In the genomic region with DNA sequence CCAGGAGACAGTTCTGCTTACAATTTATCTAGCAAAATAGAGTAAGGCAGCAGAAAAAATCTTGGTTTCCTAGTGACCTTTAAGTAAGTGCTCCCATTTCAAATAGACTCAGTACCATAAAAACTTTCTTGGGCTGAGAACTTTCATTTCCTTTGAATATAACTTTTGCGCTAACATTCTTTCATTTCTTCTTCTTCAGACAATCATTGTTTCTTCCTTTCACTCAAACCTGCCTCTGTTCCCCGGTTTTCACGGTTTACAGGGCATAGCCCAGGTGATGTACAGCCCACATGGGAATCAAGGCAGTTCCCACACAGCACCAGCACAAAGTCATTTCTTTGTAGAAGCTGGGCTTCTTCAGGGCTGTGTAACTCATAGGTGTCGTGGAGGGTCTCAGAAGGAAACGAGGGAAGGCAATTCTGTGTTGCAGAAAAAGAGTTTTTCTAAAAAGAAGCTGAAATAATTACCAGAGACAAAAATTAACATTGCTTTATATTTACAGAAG, we compare ENCODE assay signal across 22 cellular contexts.
"Had no signal": no experiment of that assay in that cellular context is flagged by ENCODE, and none has a peak within 500 bp of the region (broad histone marks: within the 10 kb centered on the region; RNA-seq: fewer than 3 reads in every experiment).

No MANE protein-coding gene starts in this region.

- H3K36me3 ChIP-seq: colonic mucosa, esophagus muscularis mucosa, neutrophil, pancreas had no signal

- H3K27me3 Mint-ChIP-seq: activated CD4-positive, alpha-beta memory T cell treated with anti-CD3 and anti-CD28 coated beads for 36 hours; activated naive CD8-positive, alpha-beta T cell treated with anti-CD3 and anti-CD28 coated beads, Interleukin-2, amount 10 ng/mL, durations not matched to agents 7 days and 5 days; effector memory CD8-positive, alpha-beta T cell; naive thymus-derived CD4-positive, alpha-beta T cell; stimulated activated naive CD8-positive, alpha-beta T cell treated with anti-CD3 and anti-CD28 coated beads, Interleukin-15, amount 100 ng/mL, for 72 hours; T-helper 17 cell had no signal

- H3K9me3 ChIP-seq: colonic mucosa, esophagus muscularis mucosa, neutrophil, pancreas, tibial artery had no signal

- H3K4me1 Mint-ChIP-seq: stimulated activated naive CD8-positive, alpha-beta T cell treated with anti-CD3 and anti-CD28 coated beads, Interleukin-15, amount 100 ng/mL, for 72 hours had no signal

- H3K4me1 ChIP-seq: colonic mucosa, pancreas, tibial artery had no signal

- H3K27ac ChIP-seq: colonic mucosa, dorsolateral prefrontal cortex, esophagus muscularis mucosa, neutrophil, pancreas, tibial artery had no signal

- H3K4me3 Mint-ChIP-seq: activated CD4-positive, alpha-beta memory T cell treated with anti-CD3 and anti-CD28 coated beads for 36 hours; activated naive CD4-positive, alpha-beta T cell treated with anti-CD3 and anti-CD28 coated beads for 36 hours; activated naive CD8-positive, alpha-beta T cell treated with anti-CD3 and anti-CD28 coated beads, Interleukin-2, amount 10 ng/mL, durations not matched to agents 7 days and 5 days; activated T-cell treated with anti-CD3 and anti-CD28 coated beads, Interleukin-2, amount 50 U/mL, for 72 hours; effector memory CD8-positive, alpha-beta T cell; naive thymus-derived CD4-positive, alpha-beta T cell; stimulated activated naive CD8-positive, alpha-beta T cell treated with anti-CD3 and anti-CD28 coated beads, Interleukin-15, amount 100 ng/mL, for 72 hours; T-helper 17 cell had no signal

- ATAC-seq: activated T-cell treated with anti-CD3 and anti-CD28 coated beads, Interleukin-2, amount 50 U/mL, for 72 hours; effector memory CD8-positive, alpha-beta T cell; pancreas; right cardiac atrium; stimulated activated naive CD8-positive, alpha-beta T cell treated with anti-CD3 and anti-CD28 coated beads, Interleukin-15, amount 100 ng/mL, for 72 hours; T-helper 17 cell had no signal

- DNase-seq: activated CD4-positive, alpha-beta memory T cell treated with anti-CD3 and anti-CD28 coated beads for 36 hours; activated CD4-positive, alpha-beta T cell treated with anti-CD3 and anti-CD28 coated beads for 4 hours; activated CD4-positive, CD25-positive, alpha-beta regulatory T cell; activated effector memory CD4-positive, alpha-beta T cell treated with Interleukin-2 at 50 U/mL for 16 hours; activated naive CD4-positive, alpha-beta T cell treated with anti-CD3 and anti-CD28 coated beads for 36 hours; activated naive CD8-positive, alpha-beta T cell treated with anti-CD3 and anti-CD28 coated beads, Interleukin-2, amount 10 ng/mL, durations not matched to agents 7 days and 5 days; activated T-cell treated with anti-CD3 and anti-CD28 coated beads, Interleukin-2, amount 50 U/mL, for 72 hours; effector memory CD8-positive, alpha-beta T cell; naive thymus-derived CD4-positive, alpha-beta T cell; pancreas; right cardiac atrium; stimulated activated CD4-positive, alpha-beta T cell treated with anti-CD3 and anti-CD28 coated beads, Interleukin-12 subunit alpha, Interleukin-12 subunit beta, amount 100 ng/mL, for 4 hours; stimulated activated naive CD8-positive, alpha-beta T cell treated with anti-CD3 and anti-CD28 coated beads, Interleukin-15, amount 100 ng/mL, for 72 hours; T-helper 17 cell; tibial artery had no signal

- H3K27ac Mint-ChIP-seq: activated CD4-positive, alpha-beta memory T cell treated with anti-CD3 and anti-CD28 coated beads for 36 hours; activated naive CD4-positive, alpha-beta T cell treated with anti-CD3 and anti-CD28 coated beads for 36 hours; activated naive CD8-positive, alpha-beta T cell treated with anti-CD3 and anti-CD28 coated beads, Interleukin-2, amount 10 ng/mL, durations not matched to agents 7 days and 5 days; activated T-cell treated with anti-CD3 and anti-CD28 coated beads, Interleukin-2, amount 50 U/mL, for 72 hours; effector memory CD8-positive, alpha-beta T cell; naive thymus-derived CD4-positive, alpha-beta T cell; stimulated activated naive CD8-positive, alpha-beta T cell treated with anti-CD3 and anti-CD28 coated beads, Interleukin-15, amount 100 ng/mL, for 72 hours; T-helper 17 cell had no signal

- H3K27me3 ChIP-seq: colonic mucosa, dorsolateral prefrontal cortex, esophagus muscularis mucosa, neutrophil, pancreas, tibial artery had no signal

- FAIRE-seq: endothelial cell of umbilical vein, frontal cortex, keratinocyte, pancreas had no signal

- H3K4me3 ChIP-seq: colonic mucosa, dorsolateral prefrontal cortex, esophagus muscularis mucosa, pancreas, tibial artery had no signal
